ENCODE assay signal across 8 cellular contexts in the genomic region with DNA sequence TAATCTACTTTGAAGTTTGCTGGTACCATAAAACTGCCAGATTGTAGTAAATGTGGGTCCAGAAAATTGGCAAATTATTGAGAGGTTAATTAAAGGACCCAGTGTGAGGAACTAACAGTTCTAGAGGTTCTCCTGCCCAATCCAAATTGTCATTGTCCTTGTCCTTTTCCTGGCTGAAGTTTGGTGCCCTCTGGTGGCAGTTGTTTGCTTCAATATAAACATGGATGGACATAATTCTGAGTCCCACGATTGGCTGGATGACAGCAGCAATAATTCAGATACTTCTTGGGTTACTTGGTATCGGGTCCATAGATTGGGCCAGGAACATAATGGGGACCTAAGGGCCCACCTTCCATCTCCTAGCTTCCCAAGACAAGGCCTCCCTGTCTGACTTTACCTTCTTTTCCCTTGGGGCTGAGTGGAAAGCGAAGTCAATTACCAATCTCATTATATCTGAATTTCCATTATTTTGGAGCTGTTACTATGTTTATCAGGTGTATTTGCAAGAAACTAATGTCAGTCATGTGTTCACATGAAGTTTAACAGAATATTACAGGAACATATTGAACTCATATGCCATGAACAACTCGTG. TPM values are rescaled to one million over a fixed set of nuclear protein-coding genes. Genes with fewer than 3 reads are reported as not detected.
DNase-seq lines count a peak whose midpoint lies in the region; ATAC-seq and FAIRE-seq lines count a peak whose summit lies in the region.

No MANE protein-coding gene starts in this region.

- FAIRE-seq in A204.1 (lab: Jason Lieb, UNC) = peak; percentile 9
- peak; percentile 87 for FAIRE-seq in GM19239 (lab: Jason Lieb, UNC)

- DNase-seq in GM19239 (ENCODE audit: insufficient read length, low spot score) (no peak), NCI-H446 (lab: John Stamatoyannopoulos, UW) (peak; percentile 61 to 73), dedifferentiated amniotic fluid mesenchymal stem cell (ENCODE audit: extremely low spot score) (peak; percentile 82), lung microvascular endothelial cell (ENCODE audit: low read depth in 2 of 2) (peak; percentile 80 to 86)
- DNase-seq in activated CD4-positive, alpha-beta T cell treated with anti-CD3 and anti-CD28 coated beads for 24 hours (ENCODE audit: low read depth in 2 of 2) = peak; percentile 51 to 53
- peak; percentile 53 for DNase-seq in stimulated activated naive CD4-positive, alpha-beta T cell treated with Interleukin-2 at 50 U/mL for 16 hours (lab: John Stamatoyannopoulos, UW)

- no peak for ATAC-seq in HG03571 (IDR thresholded peaks at IDR 0.05; ENCODE audit: unreplicated experiment)

RNA-seq across cellular contexts. Expression of a gene that starts 33.8 kb away (rescaled TPM):
- total RNA-seq in lung microvascular endothelial cell = 25.1 and 26.8 TPM in 2 replicates

RNA-seq across cellular contexts. Expression of a gene that starts 48.3 kb away (rescaled TPM):
- 91.1 and 131 TPM in 2 replicates for total RNA-seq in lung microvascular endothelial cell
